In genomic region chr1:147580609-147581008, GRCh38 we compare ENCODE assay signal across 14 cellular contexts.
"Had no signal": no experiment of that assay in that cellular context is flagged by ENCODE, and none has a peak within 500 bp of the region (broad histone marks: within the 10 kb centered on the region; RNA-seq: fewer than 3 reads in every experiment).

No MANE protein-coding gene starts in this region.

- H3K36me3 ChIP-seq: gastroesophageal sphincter, heart right ventricle, lower lobe of right lung, transverse colon had no signal

- H3K9me3 Mint-ChIP-seq: activated CD4-positive, alpha-beta memory T cell treated with anti-CD3 and anti-CD28 coated beads, Interleukin-2, amount 10 ng/mL, durations not matched to agents 7 days and 5 days; activated T-cell treated with anti-CD3 and anti-CD28 coated beads, Interleukin-2, amount 50 U/mL, for 4 hours; mesothelial cell of epicardium; neural crest cell; stimulated activated naive B cell treated with anti-CD40 and anti-IgM and Interleukin-4, amounts not matched to agents 10 μg/mL and 1 μg/mL and 100 μg/mL, for 72 hours had no signal

- DNase-seq: activated CD4-positive, alpha-beta memory T cell treated with anti-CD3 and anti-CD28 coated beads, Interleukin-2, amount 10 ng/mL, durations not matched to agents 7 days and 5 days; activated CD4-positive, alpha-beta T cell treated with anti-CD3 and anti-CD28 coated beads for 36 hours; activated gamma-delta T cell; activated T-cell treated with anti-CD3 and anti-CD28 coated beads, Interleukin-2, amount 50 U/mL, for 4 hours; dorsolateral prefrontal cortex; heart right ventricle; left colon; lower lobe of right lung; stimulated activated CD4-positive, alpha-beta T cell treated with anti-CD3 and anti-CD28 coated beads, Interleukin-12 subunit alpha, Interleukin-12 subunit beta, amount 100 ng/mL, for 4 hours; stimulated activated naive B cell treated with anti-CD40 and anti-IgM and Interleukin-4, amounts not matched to agents 10 μg/mL and 1 μg/mL and 100 μg/mL, for 72 hours; transverse colon had no signal

- H3K36me3 Mint-ChIP-seq: stimulated activated naive B cell treated with anti-CD40 and anti-IgM and Interleukin-4, amounts not matched to agents 10 μg/mL and 1 μg/mL and 100 μg/mL, for 72 hours had no signal

- H3K27me3 ChIP-seq: dorsolateral prefrontal cortex, gastroesophageal sphincter, transverse colon had no signal

- H3K27ac ChIP-seq: heart right ventricle, lower lobe of right lung had no signal

- H3K4me3 ChIP-seq: dorsolateral prefrontal cortex, gastroesophageal sphincter, heart right ventricle, lower lobe of right lung, transverse colon had no signal

- H3K9me3 ChIP-seq: gastroesophageal sphincter, heart right ventricle, lower lobe of right lung, transverse colon had no signal

- ATAC-seq: gastroesophageal sphincter; stimulated activated naive B cell treated with anti-CD40 and anti-IgM and Interleukin-4, amounts not matched to agents 10 μg/mL and 1 μg/mL and 100 μg/mL, for 72 hours had no signal

- H3K27ac Mint-ChIP-seq: activated CD4-positive, alpha-beta memory T cell treated with anti-CD3 and anti-CD28 coated beads, Interleukin-2, amount 10 ng/mL, durations not matched to agents 7 days and 5 days; stimulated activated naive B cell treated with anti-CD40 and anti-IgM and Interleukin-4, amounts not matched to agents 10 μg/mL and 1 μg/mL and 100 μg/mL, for 72 hours had no signal

- H3K4me3 Mint-ChIP-seq: activated CD4-positive, alpha-beta memory T cell treated with anti-CD3 and anti-CD28 coated beads, Interleukin-2, amount 10 ng/mL, durations not matched to agents 7 days and 5 days; mesothelial cell of epicardium; neural crest cell; stimulated activated naive B cell treated with anti-CD40 and anti-IgM and Interleukin-4, amounts not matched to agents 10 μg/mL and 1 μg/mL and 100 μg/mL, for 72 hours had no signal
